8 cellular contexts compared by ENCODE assay signal in genomic region chr1:39080884-39081265, GRCh38. TPM values are rescaled to one million over a fixed set of nuclear protein-coding genes. Genes with fewer than 3 reads are reported as not detected.
DNase-seq lines count a peak whose midpoint lies in the region; ATAC-seq, FAIRE-seq and TF ChIP-seq lines count a peak whose summit lies in the region.

No MANE protein-coding gene starts in this region.

- no peak for DNase-seq in HFFc6
- DNase-seq in GM12878 (ENCODE audit: low read depth, low spot score), result no peak
- DNase-seq in immature natural killer cell, result no peak
- DNase-seq in stimulated activated naive CD8-positive, alpha-beta T cell treated with anti-CD3 and anti-CD28 coated beads, Interleukin-15, amount 100 ng/mL, for 72 hours, result no peak
- no peak for DNase-seq in activated CD8-positive, alpha-beta memory T cell treated with anti-CD3 and anti-CD28 coated beads, Interleukin-2, amount 50 U/mL, for 48 hours
- no peak for DNase-seq in SKM-1 treated with dmso at 0.1 percent for 144 hours (lab: John Stamatoyannopoulos, UW; ENCODE audit: unreplicated experiment)
- no peak for DNase-seq in epidermal melanocyte (ENCODE audit: insufficient read length, low spot score)

- RAD21 ChIA-PET in GM12878 (lab: Charles Lee; ENCODE audit: unreplicated experiment), result no interaction called here

- POLR2A ChIA-PET in GM12878 (lab: Charles Lee), result no interaction called here

- no peaks in the 10 kb centered on the region for H4K20me1 ChIP-seq in GM12878 (ENCODE audit: control insufficient read depth, insufficient read depth)

- no peaks in the 10 kb centered on the region for H3K9me3 ChIP-seq in GM12878 (replicated peaks; ENCODE audit: control insufficient read depth, insufficient read depth, low read length)

- in situ Hi-C loops in GM12878 (cut with MboI), result no loop called here

- no peak overlapping the region for H3K27ac Mint-ChIP-seq in HFFc6
- H3K27ac Mint-ChIP-seq in immature natural killer cell, result no peak overlapping the region
- H3K27ac Mint-ChIP-seq in stimulated activated naive CD8-positive, alpha-beta T cell treated with anti-CD3 and anti-CD28 coated beads, Interleukin-15, amount 100 ng/mL, for 72 hours, result no peak overlapping the region

- H3K4me2 ChIP-seq in GM12878 (ENCODE audit: control insufficient read depth, insufficient read depth), result peak overlapping the region; percentile 12; the same call in 1 of the 2 replicates

- H3K27me3 Mint-ChIP-seq in HFFc6 (ENCODE audit: insufficient read depth) (peaks cover 6% of the 10 kb centered on the region), immature natural killer cell (ENCODE audit: low read depth in 3 of 3) (peaks cover 13 to 17% (median 16%) of the 10 kb centered on the region in 3 donors)
- H3K27me3 Mint-ChIP-seq in stimulated activated naive CD8-positive, alpha-beta T cell treated with anti-CD3 and anti-CD28 coated beads, Interleukin-15, amount 100 ng/mL, for 72 hours, result peaks cover 50% of the 10 kb centered on the region

- no peaks in the 10 kb centered on the region for H3K36me3 Mint-ChIP-seq in HFFc6 (ENCODE audit: low read depth)
- no peaks in the 10 kb centered on the region for H3K36me3 Mint-ChIP-seq in immature natural killer cell

- TF ChIP-seq EP300 in GM12878 (IDR thresholded peaks at IDR 0.05; ENCODE audit: borderline replicate concordance in 1 of 2, control insufficient read depth in 1 of 2, low read depth in 2 of 2, low read length in 2 of 2), result no peak

- peak overlapping the region; percentile 73 for H3K4me3 Mint-ChIP-seq in HFFc6
- peak overlapping the region; percentile 20 to 66 (median 44) for H3K4me3 Mint-ChIP-seq in immature natural killer cell
- H3K4me3 Mint-ChIP-seq in stimulated activated naive CD8-positive, alpha-beta T cell treated with anti-CD3 and anti-CD28 coated beads, Interleukin-15, amount 100 ng/mL, for 72 hours, result peak overlapping the region; percentile 76 to 82

- no TSS peak for BruUV-seq in GM12878 (replicated peaks; lab: Mats Ljungman, UMichigan)

- 47% methylated on average over 12 of the region's 30 CpGs for WGBS in GM12878 (ENCODE audit: insufficient coverage, insufficient replicate concordance, low lambda C conversion rate, missing lambda C conversion rate)

- no peak for TF ChIP-seq RAD21 in GM12878 (IDR thresholded peaks at IDR 0.05; ENCODE audit: insufficient read depth, low read depth, low read length)

- no peaks in the 10 kb centered on the region for H3K4me1 ChIP-seq in GM12878 (ENCODE audit: control insufficient read depth, insufficient read depth, low read length)

- H3K27ac ChIP-seq in GM12878 (ENCODE audit: control insufficient read depth, insufficient read depth), result no peak overlapping the region

- H3K4me3 ChIP-seq in GM12878, result no peak overlapping the region

- no peak for ATAC-seq in GM12878
- peak; percentile 24 for ATAC-seq in stimulated activated naive CD8-positive, alpha-beta T cell treated with anti-CD3 and anti-CD28 coated beads, Interleukin-15, amount 100 ng/mL, for 72 hours
- ATAC-seq in HG02759 (IDR thresholded peaks at IDR 0.05; ENCODE audit: unreplicated experiment), result no peak

- H2AFZ ChIP-seq in GM12878 (ENCODE audit: control insufficient read depth, low read depth, low read length), result no peak overlapping the region

- SMC1A ChIA-PET in GM12878 (lab: Charles Lee; ENCODE audit: uncharacterized antibody, unreplicated experiment), result no interaction called here

- H3K4me1 Mint-ChIP-seq in HFFc6 (ENCODE audit: low read depth), result peaks cover 17% of the 10 kb centered on the region
- peaks cover 9 to 12% of the 10 kb centered on the region in 2 donors for H3K4me1 Mint-ChIP-seq in immature natural killer cell
- H3K4me1 Mint-ChIP-seq in stimulated activated naive CD8-positive, alpha-beta T cell treated with anti-CD3 and anti-CD28 coated beads, Interleukin-15, amount 100 ng/mL, for 72 hours, result peaks cover 13% of the 10 kb centered on the region

- TF ChIP-seq POLR2A in GM12878 (IDR thresholded peaks at IDR 0.05; ENCODE audit: low read depth, low read length), result no peak

- CTCF ChIA-PET in GM12878 (lab: Yijun Ruan, JAX), result no interaction called here

- no peaks in the 10 kb centered on the region for H3K36me3 ChIP-seq in GM12878 (ENCODE audit: control insufficient read depth in 2 of 2, insufficient read depth in 2 of 2, low read length in 1 of 2)

- FAIRE-seq in GM12878 (lab: Jason Lieb, UNC), result no peak

- no peaks in the 10 kb centered on the region for H3K79me2 ChIP-seq in GM12878 (ENCODE audit: control insufficient read depth, insufficient read depth, low read length)

- TF ChIP-seq CTCF in HFFc6 (IDR thresholded peaks at IDR 0.05), result no peak
- no peak for TF ChIP-seq CTCF in GM12878 (IDR thresholded peaks at IDR 0.05 in 2 of 3, conservative IDR thresholded peaks at IDR 0.05 in 1 of 3; ENCODE audit: control insufficient read depth in 2 of 3, extremely low read depth in 1 of 3, insufficient read depth in 1 of 3, low read depth in 3 of 3, low read length in 3 of 3)

- intact Hi-C loops in GM12878 (cut with micrococcal nuclease; ENCODE audit: unreplicated experiment), result no loop called here

- peaks cover 5 to 13% of the 10 kb centered on the region in 2 experiments; a peak in 3 of 4 replicates for H3K27me3 ChIP-seq in GM12878 (replicated peaks in 1 of 2; ENCODE audit: control insufficient read depth in 2 of 2, insufficient read depth in 2 of 2, low read length in 1 of 2)

- H3K9me3 Mint-ChIP-seq in HFFc6 (no peaks in the 10 kb centered on the region), immature natural killer cell (no peaks in the 10 kb centered on the region)
- H3K9me3 Mint-ChIP-seq in stimulated activated naive CD8-positive, alpha-beta T cell treated with anti-CD3 and anti-CD28 coated beads, Interleukin-15, amount 100 ng/mL, for 72 hours, result no peaks in the 10 kb centered on the region

- H3K9ac ChIP-seq in GM12878 (ENCODE audit: control insufficient read depth, insufficient read depth, low read length), result no peak overlapping the region

TF ChIP-seq in GM12878, 131 proteins besides CTCF, POLR2A, EP300 and RAD21 (continues in another document):
- TF ChIP-seq KDM1A (IDR thresholded peaks at IDR 0.05; ENCODE audit: borderline replicate concordance) (no peak), ASH2L (IDR thresholded peaks at IDR 0.05; ENCODE audit: borderline replicate concordance, low read depth) (no peak), IRF4 (IDR thresholded peaks at IDR 0.05; ENCODE audit: low read depth, low read length) (no peak), MEF2A (IDR thresholded peaks at IDR 0.05; ENCODE audit: insufficient read depth, low read depth, low read length) (no peak), MYC (IDR thresholded peaks at IDR 0.05; ENCODE audit: insufficient read depth, insufficient read length, insufficient replicate concordance, low read length, severe bottlenecking) (no peak), IRF3 (IDR thresholded peaks at IDR 0.05) (no peak), ZNF24 (IDR thresholded peaks at IDR 0.05) (no peak), NFXL1 (IDR thresholded peaks at IDR 0.05; ENCODE audit: borderline replicate concordance) (no peak), SMARCA5 (IDR thresholded peaks at IDR 0.05) (no peak), LARP7 (IDR thresholded peaks at IDR 0.05) (no peak), ATF7 (IDR thresholded peaks at IDR 0.05; ENCODE audit: low read depth) (no peak), PML (IDR thresholded peaks at IDR 0.05; ENCODE audit: low read length) (no peak), TARDBP (IDR thresholded peaks at IDR 0.05; ENCODE audit: borderline replicate concordance) (no peak)

RNA-seq across cellular contexts. Expression of gene NDUFS5, which starts 54.7 kb away (rescaled TPM):
- 100 to 1,000 TPM; 181 to 275 (median 249) TPM for total RNA-seq in HFFc6 (2021; fragmentation: NEBNext Ultra II Directional; extraction: Animal tissue kit (Norgen Biotek cat#: 25700))
- 71.8 and 94.8 TPM in 2 replicates for total RNA-seq in GM12878 (2013; cell fraction: nucleolus; rRNA removed)
- 489 and 509 TPM in 2 replicates for total RNA-seq in GM12878 (2014; rRNA removed)
- 562 and 579 TPM in 2 replicates for total RNA-seq in GM12878 (2014; rRNA removed; fragmentation: Illumina TruSeq; extraction: Trizol)
- 240 and 265 TPM in 2 replicates for total RNA-seq in GM12878 (2021)
- 1,030 TPM for polyA plus RNA-seq in GM12878 (2011; ENCODE audit: low read depth)
- 792 and 854 TPM in 2 replicates for polyA plus RNA-seq in GM12878 (2011; rRNA removed)
- polyA plus RNA-seq in GM12878 (2011; cell fraction: cytosol; rRNA removed), result 403 and 560 TPM in 2 replicates
- 255 and 303 TPM in 2 replicates for polyA plus RNA-seq in GM12878 (2011; cell fraction: nucleus; rRNA removed)
- 414 and 499 TPM in 2 replicates for polyA plus RNA-seq in GM12878 (2012)
- polyA plus RNA-seq in GM12878 (2014; fragmentation: Illumina TruSeq; extraction: Trizol), result 870 and 924 TPM in 2 replicates
- 1,000 to 10,000 TPM; 1,576 to 1,578 TPM for polyA plus RNA-seq in GM12878 (2014; fragmentation: Nextera tagmentation; extraction: Ambion mirVana)
- polyA plus RNA-seq in GM12878 (2014; rRNA removed), result 560 and 672 TPM in 2 replicates
- polyA plus RNA-seq in GM12878 (2016; fragmentation: Nextera tagmentation; extraction: Ambion mirVana), result 1,000 to 10,000 TPM in 1 of 2 experiments, 100 to 1,000 TPM in 1; 982 to 1,132 TPM
- polyA minus RNA-seq in GM12878 (2011; rRNA and poly(A)+ RNA removed), result 196 and 265 TPM in 2 replicates
- 56.5 and 92.9 TPM in 2 replicates for polyA minus RNA-seq in GM12878 (2011; cell fraction: cytosol; rRNA and poly(A)+ RNA removed)
- polyA minus RNA-seq in GM12878 (2011; cell fraction: nucleus; rRNA and poly(A)+ RNA removed), result 37.0 and 59.0 TPM in 2 replicates
- polyA plus RNA-seq in immature natural killer cell, result 100 to 1,000 TPM; 390 to 517 (median 431) TPM
